In genomic region chr6:16474834-16475781, GRCh38 we compare ENCODE assay signal across 14 cellular contexts.
A peak's percentile ranks its signal among the peaks of the same experiment; 100 is the strongest.
DNase-seq lines count a peak whose midpoint lies in the region; ATAC-seq and TF ChIP-seq lines count a peak whose summit lies in the region.
"Had no signal": no experiment of that assay in that cellular context is flagged by ENCODE, and none has a peak within 500 bp of the region (broad histone marks: within the 10 kb centered on the region; RNA-seq: fewer than 3 reads in every experiment).

No MANE protein-coding gene starts in this region.

- CTCF ChIA-PET in activated naive CD4-positive, alpha-beta T cell treated with anti-CD3 and anti-CD28 coated beads for 36 hours (lab: Charles Lee) = interaction anchor here (0.8 to 2.5 kb wide), 10 partner anchors 9 to 287 kb away, joined by 3 to 14 read pairs (median 4); partner anchors contain the start of gene ATXN1
- CTCF ChIA-PET in activated B cell treated with CpG ODN at 0.5 μM for 24 hours (lab: Charles Lee) = interaction anchor here (1.2 to 1.5 kb wide), 2 partner anchors 36 to 143 kb away, joined by 4 to 10 read pairs; no protein-coding TSS in a partner anchor
- CTCF ChIA-PET in HEK293T (lab: Yijun Ruan, JAX) = no interaction called here

- no peaks in the 10 kb centered on the region for H3K36me3 ChIP-seq in H7 (replicated peaks; ENCODE audit: control insufficient read depth, insufficient read depth, low read length)
- H3K36me3 ChIP-seq: esophagus squamous epithelium, pancreas, thyroid gland had no signal

- H3K27me3 Mint-ChIP-seq in activated naive CD4-positive, alpha-beta T cell treated with anti-CD3 and anti-CD28 coated beads for 36 hours (ENCODE audit: low read depth) = no peaks in the 10 kb centered on the region
- H3K27me3 Mint-ChIP-seq in activated B cell treated with CpG ODN at 0.5 μM for 24 hours = no peaks in the 10 kb centered on the region
- no peaks in the 10 kb centered on the region for H3K27me3 Mint-ChIP-seq in stimulated activated memory B cell treated with anti-CD40 and anti-IgM and Interleukin-4, amounts not matched to agents 10 μg/mL and 1 μg/mL and 100 μg/mL, for 72 hours

- no peak for DNase-seq in activated naive CD4-positive, alpha-beta T cell treated with anti-CD3 and anti-CD28 coated beads for 36 hours
- DNase-seq in activated naive CD4-positive, alpha-beta T cell treated with Interleukin-2 at 50 U/mL for 16 hours = no peak
- no peak for DNase-seq in activated B cell treated with CpG ODN at 0.5 μM for 24 hours
- DNase-seq in HEK293T (ENCODE audit: extremely low spot score) = no peak
- no peak for DNase-seq in NCI-H510A (lab: John Stamatoyannopoulos, UW)
- DNase-seq in H7 = no peak
- DNase-seq: esophagus squamous epithelium, heart right ventricle, mucosa of descending colon, NCI-H2107, pancreas, thyroid gland had no signal

- no peaks in the 10 kb centered on the region for H3K9me3 Mint-ChIP-seq in activated naive CD4-positive, alpha-beta T cell treated with anti-CD3 and anti-CD28 coated beads for 36 hours
- H3K9me3 Mint-ChIP-seq in activated B cell treated with CpG ODN at 0.5 μM for 24 hours = no peaks in the 10 kb centered on the region
- H3K9me3 Mint-ChIP-seq in stimulated activated memory B cell treated with anti-CD40 and anti-IgM and Interleukin-4, amounts not matched to agents 10 μg/mL and 1 μg/mL and 100 μg/mL, for 72 hours = no peaks in the 10 kb centered on the region

- peak overlapping the region; percentile 89 for H3K27ac Mint-ChIP-seq in activated naive CD4-positive, alpha-beta T cell treated with anti-CD3 and anti-CD28 coated beads for 36 hours
- H3K27ac Mint-ChIP-seq in activated B cell treated with CpG ODN at 0.5 μM for 24 hours = peak overlapping the region; percentile 72
- peak overlapping the region; percentile 84 for H3K27ac Mint-ChIP-seq in stimulated activated memory B cell treated with anti-CD40 and anti-IgM and Interleukin-4, amounts not matched to agents 10 μg/mL and 1 μg/mL and 100 μg/mL, for 72 hours

- H3K27me3 ChIP-seq in H7 (ENCODE audit: control insufficient read depth, insufficient read depth, low read length) = no peaks in the 10 kb centered on the region
- H3K27me3 ChIP-seq: esophagus squamous epithelium, heart right ventricle, pancreas, thyroid gland had no signal

- no peak overlapping the region for H3K4me3 ChIP-seq in H7 (ENCODE audit: insufficient read depth, low read depth, low read length)
- H3K4me3 ChIP-seq: esophagus squamous epithelium, heart right ventricle, mucosa of descending colon, pancreas, thyroid gland had no signal

- H3K4me1 Mint-ChIP-seq in activated naive CD4-positive, alpha-beta T cell treated with anti-CD3 and anti-CD28 coated beads for 36 hours (ENCODE audit: low read depth) = peaks cover 67% of the 10 kb centered on the region
- peaks cover 73% of the 10 kb centered on the region for H3K4me1 Mint-ChIP-seq in activated B cell treated with CpG ODN at 0.5 μM for 24 hours
- peaks cover 64% of the 10 kb centered on the region for H3K4me1 Mint-ChIP-seq in stimulated activated memory B cell treated with anti-CD40 and anti-IgM and Interleukin-4, amounts not matched to agents 10 μg/mL and 1 μg/mL and 100 μg/mL, for 72 hours

- peak overlapping the region; percentile 14 for H3K4me3 Mint-ChIP-seq in activated naive CD4-positive, alpha-beta T cell treated with anti-CD3 and anti-CD28 coated beads for 36 hours
- no peak overlapping the region for H3K4me3 Mint-ChIP-seq in activated B cell treated with CpG ODN at 0.5 μM for 24 hours
- peak overlapping the region; percentile 30 for H3K4me3 Mint-ChIP-seq in stimulated activated memory B cell treated with anti-CD40 and anti-IgM and Interleukin-4, amounts not matched to agents 10 μg/mL and 1 μg/mL and 100 μg/mL, for 72 hours

- ATAC-seq in HG02588 (IDR thresholded peaks at IDR 0.05; ENCODE audit: unreplicated experiment) (peak; percentile 33), activated B cell treated with CpG ODN at 0.5 μM for 24 hours (ENCODE audit: low read depth) (no peak)
- ATAC-seq in stimulated activated memory B cell treated with anti-CD40 and anti-IgM and Interleukin-4, amounts not matched to agents 10 μg/mL and 1 μg/mL and 100 μg/mL, for 72 hours = peak; percentile 49
- ATAC-seq: heart right ventricle, mucosa of descending colon, pancreas had no signal

- POLR2A ChIA-PET in activated B cell treated with CpG ODN at 0.5 μM for 24 hours (lab: Charles Lee) = interaction anchor here (0.6 to 4.3 kb wide), 5 partner anchors 29 to 345 kb away, joined by 5 to 49 read pairs (median 5); no protein-coding TSS in a partner anchor
- POLR2A ChIA-PET in HEK293T (lab: Yijun Ruan, JAX) = no interaction called here

- intact Hi-C loops in activated naive CD4-positive, alpha-beta T cell treated with anti-CD3 and anti-CD28 coated beads for 36 hours (cut with micrococcal nuclease) = loop anchor here (1.0 to 10.0 kb wide), 14 partner anchors 8 to 1598 kb away; partner anchors contain the start of genes ATXN1 and NUP153
- intact Hi-C loops in activated B cell treated with CpG ODN at 0.5 μM for 24 hours (cut with micrococcal nuclease) = no loop called here

- TF ChIP-seq CTCF in activated B cell treated with CpG ODN at 0.5 μM for 24 hours (IDR thresholded peaks at IDR 0.05) = no peak

- peaks cover 4% of the 10 kb centered on the region for H3K36me3 Mint-ChIP-seq in activated naive CD4-positive, alpha-beta T cell treated with anti-CD3 and anti-CD28 coated beads for 36 hours (ENCODE audit: low read depth)
- H3K36me3 Mint-ChIP-seq in activated B cell treated with CpG ODN at 0.5 μM for 24 hours (ENCODE audit: low read depth) = no peaks in the 10 kb centered on the region
- peaks cover 38% of the 10 kb centered on the region for H3K36me3 Mint-ChIP-seq in stimulated activated memory B cell treated with anti-CD40 and anti-IgM and Interleukin-4, amounts not matched to agents 10 μg/mL and 1 μg/mL and 100 μg/mL, for 72 hours

TF ChIP-seq in HEK293T, 16 proteins besides CTCF, POLR2A, EP300 and RAD21:
- TF ChIP-seq ZNF384 (IDR thresholded peaks at IDR 0.05) = no peak
- no peak for TF ChIP-seq HDGF (IDR thresholded peaks at IDR 0.05; ENCODE audit: borderline replicate concordance)
- no peak for TF ChIP-seq ARNT (IDR thresholded peaks at IDR 0.05)
- no peak for TF ChIP-seq FOXA1 (IDR thresholded peaks at IDR 0.05)
- no peak for TF ChIP-seq L3MBTL2 (conservative IDR thresholded peaks at IDR 0.05)
- TF ChIP-seq TARDBP (IDR thresholded peaks at IDR 0.05) = no peak
- no peak for TF ChIP-seq FOXM1 (IDR thresholded peaks at IDR 0.05; ENCODE audit: borderline replicate concordance)
